ENCODE assay signal across 24 cellular contexts in genomic region chr2:39881948-39882347, GRCh38.
"Had no signal": no experiment of that assay in that cellular context is flagged by ENCODE, and none has a peak within 500 bp of the region (broad histone marks: within the 10 kb centered on the region; RNA-seq: fewer than 3 reads in every experiment).

No MANE protein-coding gene starts in this region.

- H3K4me3 ChIP-seq: breast epithelium, MG63, SJSA1 had no signal

- H3K27ac ChIP-seq: breast epithelium, SJSA1 had no signal

- H3K27me3 ChIP-seq: breast epithelium, MG63, SJSA1 had no signal

- ATAC-seq: activated T-cell treated with anti-CD3 and anti-CD28 coated beads, Interleukin-2, amount 50 U/mL, for 4 hours; SK-N-SH treated with all-trans-retinoic acid at 6 μM for 48 hours had no signal

- H3K36me3 ChIP-seq: breast epithelium, MG63, SJSA1 had no signal

- H3K4me1 ChIP-seq: breast epithelium, SJSA1 had no signal

- DNase-seq: activated B cell treated with CpG ODN at 0.5 μM for 24 hours; activated CD4-positive, alpha-beta memory T cell treated with anti-CD3 and anti-CD28 coated beads for 36 hours; activated CD4-positive, alpha-beta T cell treated with anti-CD3 and anti-CD28 coated beads, Interleukin-2, amount 10 ng/mL, durations not matched to agents 7 days and 5 days; activated CD8-positive, alpha-beta memory T cell treated with anti-CD3 and anti-CD28 coated beads for 24 hours; activated effector memory CD4-positive, alpha-beta T cell treated with anti-CD3 and anti-CD28 coated beads, Interleukin-2, amount 50 U/mL, for 16 hours; activated naive CD4-positive, alpha-beta T cell treated with Interleukin-2 at 50 U/mL for 16 hours; activated T-cell treated with anti-CD3 and anti-CD28 coated beads, Interleukin-2, amount 50 U/mL, for 4 hours; anterior cingulate cortex; caudate nucleus; MG63; MV-4-11; NCI-H1092 treated with DMSO at 0.1 percent for 48 hours; NCI-H1417 treated with DMSO at 0.1 percent for 48 hours; NCI-H1694; NCI-H2029; NCI-H2107; NCI-H2171 treated with DMSO at 0.1 percent for 48 hours; NCI-H510A treated with DMSO at 0.1 percent for 48 hours; NCI-H69; SHP77; SW 1271 had no signal

- H3K9me3 ChIP-seq: breast epithelium, MG63, SJSA1 had no signal
